ENCODE assay signal across 16 cellular contexts in genomic region chr5:124060413-124061095, GRCh38.
"Had no signal": no experiment of that assay in that cellular context is flagged by ENCODE, and none has a peak within 500 bp of the region (broad histone marks: within the 10 kb centered on the region; RNA-seq: fewer than 3 reads in every experiment).

No MANE protein-coding gene starts in this region.

- H3K4me3 Mint-ChIP-seq: activated B cell treated with CpG ODN at 0.5 μM for 24 hours; activated CD4-positive, alpha-beta T cell treated with anti-CD3 and anti-CD28 coated beads, Interleukin-2, amount 10 ng/mL, durations not matched to agents 24 days and 14 days; activated naive CD8-positive, alpha-beta T cell treated with anti-CD3 and anti-CD28 coated beads, Interleukin-2, amount 50 U/mL, for 24 hours; activated T-helper 1 cell treated with anti-CD3 and anti-CD28 coated beads, Interleukin-12 subunit alpha, Interleukin-12 subunit beta, Interleukin-2, Interleukin-4 antibody, amounts not matched to agents 30 ng/mL and 10 ng/mL and 1 ng/mL, durations not matched to agents 14 hours and 24 hours and 36 hours; nephron progenitor cell; stimulated activated naive CD8-positive, alpha-beta T cell treated with anti-CD3 and anti-CD28 coated beads, Interleukin-15, Interleukin-2, amounts not matched to agents 100 ng/mL and 50 ng/mL, for 24 hours had no signal

- H3K27ac Mint-ChIP-seq: activated B cell treated with CpG ODN at 0.5 μM for 24 hours; activated CD4-positive, alpha-beta T cell treated with anti-CD3 and anti-CD28 coated beads, Interleukin-2, amount 10 ng/mL, durations not matched to agents 24 days and 14 days; activated naive CD8-positive, alpha-beta T cell treated with anti-CD3 and anti-CD28 coated beads, Interleukin-2, amount 50 U/mL, for 24 hours; activated T-helper 1 cell treated with anti-CD3 and anti-CD28 coated beads, Interleukin-12 subunit alpha, Interleukin-12 subunit beta, Interleukin-2, Interleukin-4 antibody, amounts not matched to agents 30 ng/mL and 10 ng/mL and 1 ng/mL, durations not matched to agents 14 hours and 24 hours and 36 hours; nephron progenitor cell; stimulated activated naive CD8-positive, alpha-beta T cell treated with anti-CD3 and anti-CD28 coated beads, Interleukin-15, Interleukin-2, amounts not matched to agents 100 ng/mL and 50 ng/mL, for 24 hours had no signal

- H3K9me3 Mint-ChIP-seq: activated B cell treated with CpG ODN at 0.5 μM for 24 hours; activated CD4-positive, alpha-beta T cell treated with anti-CD3 and anti-CD28 coated beads, Interleukin-2, amount 10 ng/mL, durations not matched to agents 24 days and 14 days; activated T-helper 1 cell treated with anti-CD3 and anti-CD28 coated beads, Interleukin-12 subunit alpha, Interleukin-12 subunit beta, Interleukin-2, Interleukin-4 antibody, amounts not matched to agents 30 ng/mL and 10 ng/mL and 1 ng/mL, durations not matched to agents 14 hours and 24 hours and 36 hours; stimulated activated naive CD8-positive, alpha-beta T cell treated with anti-CD3 and anti-CD28 coated beads, Interleukin-15, Interleukin-2, amounts not matched to agents 100 ng/mL and 50 ng/mL, for 24 hours had no signal

- ATAC-seq: activated naive CD8-positive, alpha-beta T cell treated with anti-CD3 and anti-CD28 coated beads, Interleukin-2, amount 50 U/mL, for 24 hours; gastroesophageal sphincter; left ventricle myocardium superior; upper lobe of right lung had no signal

- H3K27me3 Mint-ChIP-seq: activated B cell treated with CpG ODN at 0.5 μM for 24 hours; activated CD4-positive, alpha-beta T cell treated with anti-CD3 and anti-CD28 coated beads, Interleukin-2, amount 10 ng/mL, durations not matched to agents 24 days and 14 days; activated naive CD8-positive, alpha-beta T cell treated with anti-CD3 and anti-CD28 coated beads, Interleukin-2, amount 50 U/mL, for 24 hours; stimulated activated naive CD8-positive, alpha-beta T cell treated with anti-CD3 and anti-CD28 coated beads, Interleukin-15, Interleukin-2, amounts not matched to agents 100 ng/mL and 50 ng/mL, for 24 hours had no signal

- DNase-seq: activated B cell treated with CpG ODN at 0.5 μM for 24 hours; activated CD4-positive, alpha-beta T cell treated with anti-CD3 and anti-CD28 coated beads, Interleukin-2, amount 10 ng/mL, durations not matched to agents 24 days and 14 days; activated naive CD4-positive, alpha-beta T cell; activated naive CD8-positive, alpha-beta T cell treated with anti-CD3 and anti-CD28 coated beads, Interleukin-2, amount 50 U/mL, for 24 hours; central memory CD4-positive, alpha-beta T cell; cortex of kidney; left ventricle myocardium superior; mesendoderm; nephron progenitor cell; stimulated activated CD4-positive, alpha-beta T cell treated with anti-CD3 and anti-CD28 coated beads, Interleukin-15, amount 100 ng/mL, for 24 hours; stimulated activated CD4-positive, alpha-beta T cell treated with anti-CD3 and anti-CD28 coated beads, Interleukin-4, amount 100 ng/mL, for 24 hours; testis; upper lobe of right lung had no signal
